In the genomic region with DNA sequence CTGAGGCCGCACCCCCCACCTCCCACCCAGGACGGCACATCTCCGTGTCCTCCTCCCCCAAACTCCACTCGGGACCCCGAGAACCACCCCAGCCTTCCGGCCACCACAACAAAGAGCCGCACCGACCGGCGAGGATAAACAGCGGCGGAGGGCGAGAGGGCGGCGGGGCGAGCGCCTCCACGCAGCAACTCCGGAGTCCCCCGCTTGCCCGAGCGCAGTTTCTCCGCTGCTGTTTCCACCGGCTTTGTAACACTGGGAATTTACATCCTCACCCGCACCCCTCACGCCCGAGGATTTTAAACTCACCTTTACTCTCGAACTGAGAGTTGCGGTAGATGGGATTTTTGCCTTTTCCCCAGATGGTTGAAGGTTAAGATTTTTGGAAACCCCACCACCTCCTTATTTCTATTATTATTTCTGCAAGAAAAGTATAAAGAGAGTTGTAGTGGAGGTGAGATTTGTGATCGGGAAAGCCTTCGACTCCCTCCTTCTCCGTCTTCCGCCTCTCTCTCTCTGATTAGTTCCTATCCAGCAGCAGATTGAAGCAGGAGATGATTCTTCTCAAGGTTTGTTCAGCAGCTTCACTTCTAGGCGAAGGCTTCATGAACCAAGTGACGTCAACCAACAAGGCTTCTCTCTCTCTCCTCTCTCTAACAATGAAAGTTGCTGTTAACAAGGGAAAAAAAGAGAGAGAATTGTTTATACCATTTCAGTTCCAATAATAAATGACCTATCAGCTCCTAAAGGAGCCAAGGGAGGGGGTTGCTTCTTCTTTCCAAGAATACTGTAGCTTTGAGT, we compare ENCODE assay signal across 8 cellular contexts. TPM values are rescaled to one million over a fixed set of nuclear protein-coding genes. Genes with fewer than 3 reads are reported as not detected.
A peak's percentile ranks its signal among the peaks of the same experiment; 100 is the strongest.
DNase-seq lines count a peak whose midpoint lies in the region; ATAC-seq and TF ChIP-seq lines count a peak whose summit lies in the region.

TSS of gene BAZ2B (minus strand) at position 613 of the 798 bp plus-strand sequence. CDS start 137,829 bp downstream, outside the sequence.

- H3K4me1 Mint-ChIP-seq in GM23338, result peaks cover 39% of the 10 kb centered on the region

- ATAC-seq in GM23338 (peak; percentile 56), psoas muscle (peak; percentile 56 to 71 (median 67))

- H3K36me3 Mint-ChIP-seq in GM23338 (ENCODE audit: low read depth), result peaks cover 4% of the 10 kb centered on the region

- peak within 1 kb of the TSS; percentile 99 for H3K27ac ChIP-seq in GM23338 (ENCODE audit: low read depth)
- H3K27ac ChIP-seq in psoas muscle, result peak within 1 kb of the TSS; percentile 92

- in situ Hi-C loops in T47D (cut with HindIII; ENCODE audit: low pct_unique_long_range_greater_than_20kb, low sequenced_read_pairs), result no loop called here

- DNase-seq in GM06990 (ENCODE audit: extremely low read depth, insufficient read length) (no peak), GM23338 (ENCODE audit: low spot score) (peak; percentile 75), Kasumi-1 (lab: John Stamatoyannopoulos, UW) (peak; percentile 86), SK-N-DZ (ENCODE audit: low spot score) (peak; percentile 75), T47D (ENCODE audit: low read depth in 1 of 2, low spot score in 1 of 2) (peak; percentile 11 to 59), iPS DF 19.7 (ENCODE audit: low read depth, low spot score) (peak; percentile 50), psoas muscle (peak in 1 of 2 donors; percentile 56), UCSD-AML1 (lab: John Stamatoyannopoulos, UW; ENCODE audit: unreplicated experiment) (no peak)

- H3K36me3 ChIP-seq in GM06990 (ENCODE audit: control insufficient read depth, insufficient read depth, low read length), result no peaks in the 10 kb centered on the region
- H3K36me3 ChIP-seq in GM23338 (ENCODE audit: insufficient read depth), result no peaks in the 10 kb centered on the region
- no peaks in the 10 kb centered on the region for H3K36me3 ChIP-seq in psoas muscle (ENCODE audit: insufficient read depth in 1 of 2, low read depth in 1 of 2)

- H3K9me3 Mint-ChIP-seq in GM23338, result no peaks in the 10 kb centered on the region

- no peak within 1 kb of the TSS for H2AFZ ChIP-seq in GM23338

- no peaks in the 10 kb centered on the region for H4K20me1 ChIP-seq in GM23338 (replicated peaks; ENCODE audit: insufficient read depth)

- peaks cover 49% of the 10 kb centered on the region for H3K79me2 ChIP-seq in GM23338 (replicated peaks; ENCODE audit: insufficient read depth)

- H3K9me2 ChIP-seq in GM23338 (ENCODE audit: insufficient read depth), result no peaks in the 10 kb centered on the region

- peaks cover 41% of the 10 kb centered on the region for H3K4me1 ChIP-seq in GM23338 (ENCODE audit: insufficient read depth)
- peaks cover 23% of the 10 kb centered on the region for H3K4me1 ChIP-seq in psoas muscle

- peak within 1 kb of the TSS; percentile 86 for H3K4me3 Mint-ChIP-seq in GM23338

- H3K4me3 ChIP-seq in GM06990 (replicated peaks; ENCODE audit: low read depth, low read length) (peak within 1 kb of the TSS; percentile 87), GM23338 (peak within 1 kb of the TSS; percentile 54), psoas muscle (peak within 1 kb of the TSS; percentile 83)

- 0% methylated on average over 33 to 35 of the region's 35 CpGs for whole genome bisulfite sequencing in psoas muscle, 3 donors

- peak; percentile 14 for TF ChIP-seq CTCF in GM06990 (IDR thresholded peaks at IDR 0.05; ENCODE audit: insufficient read depth, low read length, poor library complexity, severe bottlenecking)
- no peak for TF ChIP-seq CTCF in GM23338 (conservative IDR thresholded peaks at IDR 0.05; ENCODE audit: low read depth in 2 of 2)
- TF ChIP-seq CTCF in psoas muscle (IDR thresholded peaks at IDR 0.05), result no peak

- H3K27ac Mint-ChIP-seq in GM23338, result peak within 1 kb of the TSS; percentile 100

- H3K27me3 ChIP-seq in GM06990 (replicated peaks; ENCODE audit: control insufficient read depth, insufficient read depth, low read length) (no peaks in the 10 kb centered on the region), GM23338 (ENCODE audit: insufficient read depth) (no peaks in the 10 kb centered on the region), psoas muscle (ENCODE audit: insufficient read depth in 3 of 3, low read length in 2 of 3) (no peaks in the 10 kb centered on the region)

- H3K9me3 ChIP-seq in psoas muscle, result no peaks in the 10 kb centered on the region

- peak within 1 kb of the TSS; percentile 77 for H3K4me2 ChIP-seq in GM23338

- intact Hi-C loops in psoas muscle (cut with DNase I), result loop anchor here (1.0 to 5.0 kb wide), 5 partner anchors 96 to 330 kb away; partner anchors contain the start of genes MARCHF7 (in 2 of the 2) and WDSUB1 (in 1 of the 2)

- peaks cover 5% of the 10 kb centered on the region for H3K27me3 Mint-ChIP-seq in GM23338 (ENCODE audit: insufficient read depth, low read depth, poor library complexity)

- H3F3A ChIP-seq in GM23338 (replicated peaks; ENCODE audit: low read depth), result no peaks in the 10 kb centered on the region

TF ChIP-seq in GM23338, 12 proteins besides CTCF, POLR2A, EP300 and RAD21:
- TF ChIP-seq CREB1 (CRISPR knock-in tag; IDR thresholded peaks at IDR 0.05; ENCODE audit: low read depth) (peak; percentile 72), POLR2AphosphoS5 (IDR thresholded peaks at IDR 0.05; ENCODE audit: low read depth) (peak; percentile 69), NANOG (IDR thresholded peaks at IDR 0.05; ENCODE audit: borderline replicate concordance) (no peak)

RNA-seq across cellular contexts. Expression of gene BAZ2B, which starts in this region (rescaled TPM):
- total RNA-seq in GM23338 (2014; rRNA removed; shearing (Covaris generic)), result 51.7 and 52.2 TPM in 2 replicates
- polyA plus RNA-seq in GM23338 (2016; fragmentation: Nextera tagmentation; extraction: Ambion mirVana), result 36.6 and 62.9 TPM in 2 replicates
- polyA plus RNA-seq in SK-N-DZ (2014; cell fraction: cytosol; rRNA removed), result 10.0 and 12.6 TPM in 2 replicates
- polyA plus RNA-seq in SK-N-DZ (2014; cell fraction: nucleus; rRNA removed), result 8.6 and 11.0 TPM in 2 replicates
- total RNA-seq in psoas muscle, result 10 to 100 TPM; 22.7 to 27.0 (median 25.3) TPM
- 10 to 100 TPM in 1 of 3 donors, 1 to 10 TPM in 2; 7.5 to 12.3 (median 9.0) TPM for polyA plus RNA-seq in psoas muscle

Comparison
In these comparisons a context has a peak if more than half of its experiments do, and no peak if none do; other contexts are left out.
1. DNase-seq: peak in GM23338 (single experiment), Kasumi-1 (2 of 2), SK-N-DZ (single experiment), T47D (2 of 2) and iPS DF 19.7 (single experiment); none in GM06990 (single experiment) and UCSD-AML1 (single experiment).
2. Peak in every context shown above with its lines, with median percentiles within 50 percentile points of each other: H3K4me3 ChIP-seq.